Comparison of ENCODE assay signal across 8 cellular contexts in genomic region chrX:40008841-40009461, GRCh38.
DNase-seq lines count a peak whose midpoint lies in the region; ATAC-seq lines count a peak whose summit lies in the region.

No MANE protein-coding gene starts in this region.

- intact Hi-C loops in left cardiac atrium (cut with DNase I), result no loop called here

- DNase-seq in activated naive CD4-positive, alpha-beta T cell treated with Interleukin-2 at 50 U/mL for 16 hours, result peak; percentile 39
- no peak for DNase-seq in activated naive CD4-positive, alpha-beta T cell (lab: John Stamatoyannopoulos, UW)
- peak; percentile 53 to 57 for DNase-seq in activated CD4-positive, alpha-beta T cell treated with anti-CD3 and anti-CD28 coated beads, Interleukin-2, amount 50 U/mL, for 48 hours
- DNase-seq in left cardiac atrium, result peak; percentile 52
- peak; percentile 49 for DNase-seq in stimulated activated CD4-positive, alpha-beta T cell treated with anti-CD3 and anti-CD28 coated beads, Interleukin-4, amount 100 ng/mL, for 1 hour
- no peak for DNase-seq in LoVo (ENCODE audit: low spot score)

- ATAC-seq in left cardiac atrium (peak in 1 of 2 donors; percentile 2), GM19351 (IDR thresholded peaks at IDR 0.05; ENCODE audit: unreplicated experiment) (no peak), HG02571 (IDR thresholded peaks at IDR 0.05; ENCODE audit: unreplicated experiment) (no peak)

Comparison
In these comparisons a context has a peak if more than half of its experiments do, and no peak if none do; other contexts are left out.
1. DNase-seq: peak in activated naive CD4-positive, alpha-beta T cell treated with Interleukin-2 at 50 U/mL for 16 hours (single experiment), activated CD4-positive, alpha-beta T cell treated with anti-CD3 and anti-CD28 coated beads, Interleukin-2, amount 50 U/mL, for 48 hours (2 of 2), left cardiac atrium (single experiment) and stimulated activated CD4-positive, alpha-beta T cell treated with anti-CD3 and anti-CD28 coated beads, Interleukin-4, amount 100 ng/mL, for 1 hour (single experiment); none in activated naive CD4-positive, alpha-beta T cell (0 of 4) and LoVo (single experiment).